Comparison of ENCODE assay signal across 2 cellular contexts in genomic region chr11:63710476-63711217, GRCh38.
TF ChIP-seq lines count a peak whose summit lies in the region.

No MANE protein-coding gene starts in this region.

TF ChIP-seq in liver, 16 proteins besides CTCF, POLR2A, EP300 and RAD21:
- no peak for TF ChIP-seq FOXA2 (IDR thresholded peaks at IDR 0.05)
- no peak for TF ChIP-seq RXRA (IDR thresholded peaks at IDR 0.05)
- no peak for TF ChIP-seq HNF4A (conservative IDR thresholded peaks at IDR 0.05)
- TF ChIP-seq, protein P1, sequence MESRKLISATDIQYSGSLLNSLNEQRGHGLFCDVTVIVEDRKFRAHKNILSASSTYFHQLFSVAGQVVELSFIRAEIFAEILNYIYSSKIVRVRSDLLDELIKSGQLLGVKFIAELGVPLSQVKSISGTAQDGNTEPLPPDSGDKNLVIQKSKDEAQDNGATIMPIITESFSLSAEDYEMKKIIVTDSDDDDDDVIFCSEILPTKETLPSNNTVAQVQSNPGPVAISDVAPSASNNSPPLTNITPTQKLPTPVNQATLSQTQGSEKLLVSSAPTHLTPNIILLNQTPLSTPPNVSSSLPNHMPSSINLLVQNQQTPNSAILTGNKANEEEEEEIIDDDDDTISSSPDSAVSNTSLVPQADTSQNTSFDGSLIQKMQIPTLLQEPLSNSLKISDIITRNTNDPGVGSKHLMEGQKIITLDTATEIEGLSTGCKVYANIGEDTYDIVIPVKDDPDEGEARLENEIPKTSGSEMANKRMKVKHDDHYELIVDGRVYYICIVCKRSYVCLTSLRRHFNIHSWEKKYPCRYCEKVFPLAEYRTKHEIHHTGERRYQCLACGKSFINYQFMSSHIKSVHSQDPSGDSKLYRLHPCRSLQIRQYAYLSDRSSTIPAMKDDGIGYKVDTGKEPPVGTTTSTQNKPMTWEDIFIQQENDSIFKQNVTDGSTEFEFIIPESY (IDR thresholded peaks at IDR 0.05), result no peak
- TF ChIP-seq FOXA1 (IDR thresholded peaks at IDR 0.05), result no peak
- no peak for TF ChIP-seq JUND (IDR thresholded peaks at IDR 0.05)
- no peak for TF ChIP-seq REST (IDR thresholded peaks at IDR 0.05)
- TF ChIP-seq HNF4G (IDR thresholded peaks at IDR 0.05), result no peak
- TF ChIP-seq YY1 (IDR thresholded peaks at IDR 0.05), result no peak
- TF ChIP-seq, protein P2, sequence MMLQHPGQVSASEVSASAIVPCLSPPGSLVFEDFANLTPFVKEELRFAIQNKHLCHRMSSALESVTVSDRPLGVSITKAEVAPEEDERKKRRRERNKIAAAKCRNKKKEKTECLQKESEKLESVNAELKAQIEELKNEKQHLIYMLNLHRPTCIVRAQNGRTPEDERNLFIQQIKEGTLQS (IDR thresholded peaks at IDR 0.05), result no peak
- TF ChIP-seq, protein P3, sequence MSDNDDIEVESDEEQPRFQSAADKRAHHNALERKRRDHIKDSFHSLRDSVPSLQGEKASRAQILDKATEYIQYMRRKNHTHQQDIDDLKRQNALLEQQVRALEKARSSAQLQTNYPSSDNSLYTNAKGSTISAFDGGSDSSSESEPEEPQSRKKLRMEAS (IDR thresholded peaks at IDR 0.05), result no peak
- TF ChIP-seq NR2F2 (IDR thresholded peaks at IDR 0.05), result no peak
- no peak for TF ChIP-seq TAF1 (conservative IDR thresholded peaks at IDR 0.05)
- no peak for TF ChIP-seq EGR1 (IDR thresholded peaks at IDR 0.05; ENCODE audit: low read depth in 2 of 2)
- no peak for TF ChIP-seq SP1 (IDR thresholded peaks at IDR 0.05)
- TF ChIP-seq GABPA (IDR thresholded peaks at IDR 0.05 in 1 of 2, conservative IDR thresholded peaks at IDR 0.05 in 1 of 2), result no peak
TF ChIP-seq in liver: peak in this region for 0.

TF ChIP-seq in HepG2, 621 proteins besides CTCF, POLR2A, EP300 and RAD21:
- TF ChIP-seq TOPORS (CRISPR knock-in tag; IDR thresholded peaks at IDR 0.05) (no peak), YEATS2 (CRISPR knock-in tag; IDR thresholded peaks at IDR 0.05; ENCODE audit: borderline replicate concordance) (no peak), RXRB (CRISPR knock-in tag; IDR thresholded peaks at IDR 0.05; ENCODE audit: borderline replicate concordance) (no peak), ZNF562 (CRISPR knock-in tag; IDR thresholded peaks at IDR 0.05; ENCODE audit: borderline replicate concordance) (no peak), IKZF4 (CRISPR knock-in tag; IDR thresholded peaks at IDR 0.05; ENCODE audit: borderline replicate concordance, low read depth, not compliant biosample characterization) (no peak)
